ENCODE assay signal across 1 cellular context in genomic region chr2:238015705-238016104, GRCh38.
A peak's percentile ranks its signal among the peaks of the same experiment; 100 is the strongest.
TF ChIP-seq lines count a peak whose summit lies in the region.

No MANE protein-coding gene starts in this region.

TF ChIP-seq in HepG2, 621 proteins besides CTCF, POLR2A, EP300 and RAD21:
- TF ChIP-seq SMC3 (IDR thresholded peaks at IDR 0.05; ENCODE audit: low read length): peak; percentile 54
- no peak for TF ChIP-seq ELF4 (CRISPR knock-in tag; IDR thresholded peaks at IDR 0.05; ENCODE audit: borderline replicate concordance)
- peak; percentile 33; the same call in 1 of the 2 replicates for TF ChIP-seq STAG1 (CRISPR knock-in tag; IDR thresholded peaks at IDR 0.05)
TF ChIP-seq in HepG2: peak in this region for 2.
